Comparison of ENCODE assay signal across 20 cellular contexts in the genomic region with DNA sequence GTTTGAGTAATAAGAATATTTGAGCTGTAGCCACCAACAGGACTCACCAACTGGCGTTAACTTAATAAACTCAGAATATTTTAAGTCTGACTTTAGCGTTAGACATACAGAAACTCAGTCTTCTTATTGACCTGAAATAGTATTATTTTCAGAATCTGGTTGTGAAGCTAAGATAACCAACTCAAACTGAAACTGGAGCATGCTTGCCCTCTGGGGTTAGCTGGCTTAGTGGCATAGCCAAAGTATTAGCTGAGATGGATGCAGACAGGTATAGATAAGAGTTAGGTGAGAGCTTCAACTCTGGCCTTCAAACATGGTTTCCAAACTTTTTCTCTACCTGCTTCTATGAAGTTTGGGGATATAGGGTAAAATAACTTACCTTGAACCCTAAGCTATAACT.
A peak's percentile ranks its signal among the peaks of the same experiment; 100 is the strongest.
DNase-seq lines count a peak whose midpoint lies in the region; ATAC-seq lines count a peak whose summit lies in the region.
"Had no signal": no experiment of that assay in that cellular context is flagged by ENCODE, and none has a peak within 500 bp of the region (broad histone marks: within the 10 kb centered on the region; RNA-seq: fewer than 3 reads in every experiment).

No MANE protein-coding gene starts in this region.

- ATAC-seq in GM18520 (IDR thresholded peaks at IDR 0.05; ENCODE audit: unreplicated experiment) (peak; percentile 49), GM21576 (IDR thresholded peaks at IDR 0.05; ENCODE audit: unreplicated experiment) (peak; percentile 55), HG03196 (IDR thresholded peaks at IDR 0.05; ENCODE audit: unreplicated experiment) (peak; percentile 58), GM21786 (IDR thresholded peaks at IDR 0.05; ENCODE audit: unreplicated experiment) (no peak)
- ATAC-seq: GM23338, T-cell had no signal

- DNase-seq in SHP77 (lab: John Stamatoyannopoulos, UW) (no peak), SIG-M5 treated with dmso at 0.1 percent for 504 hours (lab: John Stamatoyannopoulos, UW; ENCODE audit: unreplicated experiment) (no peak), NCI-H1436 treated with DMSO at 0.1 percent for 48 hours (lab: John Stamatoyannopoulos, UW) (no peak)
- DNase-seq: ACHN; C1 segment of cervical spinal cord; CD8-positive, alpha-beta memory T cell; DMS53; EL; IMR-90; NCI-H1694; NCI-H2081 treated with DMSO at 0.1 percent for 48 hours; NCI-H446 treated with DMSO at 0.1 percent for 48 hours; NCI-H69; Peyer's patch; T-cell had no signal
